In genomic region chr1:119702384-119702783, GRCh38 we compare ENCODE assay signal across 18 cellular contexts. TPM values are rescaled to one million over a fixed set of nuclear protein-coding genes. Genes with fewer than 3 reads are reported as not detected.
DNase-seq lines count a peak whose midpoint lies in the region; ATAC-seq and TF ChIP-seq lines count a peak whose summit lies in the region.
"Had no signal": no experiment of that assay in that cellular context is flagged by ENCODE, and none has a peak within 500 bp of the region (broad histone marks: within the 10 kb centered on the region; RNA-seq: fewer than 3 reads in every experiment).

No MANE protein-coding gene starts in this region.

- H3K4ac ChIP-seq in mesenchymal stem cell (ENCODE audit: low read depth in 1 of 2, low read length in 2 of 2), result no peak overlapping the region

- no peak overlapping the region for H2BK12ac ChIP-seq in mesenchymal stem cell (ENCODE audit: low read length in 2 of 2)

- H2AFZ ChIP-seq in mammary epithelial cell (ENCODE audit: low read depth, low read length) (peak overlapping the region; percentile 29), mesenchymal stem cell (ENCODE audit: low read depth, low read length) (no peak overlapping the region)

- CTCF ChIA-PET in mammary epithelial cell (lab: Charles Lee; ENCODE audit: low non-redundant PET), result no interaction called here

- H3K4me2 ChIP-seq in mammary epithelial cell (ENCODE audit: insufficient read depth, low read depth, low read length), result peak overlapping the region; percentile 13
- no peak overlapping the region for H3K4me2 ChIP-seq in mesenchymal stem cell (ENCODE audit: low read length, poor library complexity, severe bottlenecking)

- H3K27me3 ChIP-seq in mammary epithelial cell (ENCODE audit: insufficient read depth, low read length) (no peaks in the 10 kb centered on the region), mesenchymal stem cell (ENCODE audit: control insufficient read depth in 1 of 2, insufficient read depth in 1 of 2, low read length in 2 of 2) (peaks cover 0 to 11% of the 10 kb centered on the region in 2 experiments), esophagus muscularis mucosa (peaks cover 0 to 3% (median 0%) of the 10 kb centered on the region in 4 donors)
- no peaks in the 10 kb centered on the region for H3K27me3 ChIP-seq in effector memory CD4-positive, alpha-beta T cell (replicated peaks; ENCODE audit: control insufficient read depth, insufficient read depth, low read length, poor library complexity, severe bottlenecking)
- H3K27me3 ChIP-seq: ascending aorta; BLaER1 treated with 17β-estradiol and CSF1 and Interleukin-3, amounts not matched to agents 10 nM and 100 nM had no signal

- in situ Hi-C loops in mammary epithelial cell (cut with MboI; ENCODE audit: low sequenced_read_pairs in 2 of 2), result no loop called here

- H3K9ac ChIP-seq in mammary epithelial cell (ENCODE audit: insufficient read depth, low read length) (no peak overlapping the region), mesenchymal stem cell (ENCODE audit: low read length) (peak overlapping the region; percentile 31)
- H3K9ac ChIP-seq: BLaER1 treated with 17β-estradiol and CSF1 and Interleukin-3, amounts not matched to agents 10 nM and 100 nM had no signal

- no peak overlapping the region for H2AK5ac ChIP-seq in mesenchymal stem cell (ENCODE audit: low read length, severe bottlenecking)

- H3K79me2 ChIP-seq in mammary epithelial cell (ENCODE audit: insufficient read depth, low read length), result no peaks in the 10 kb centered on the region

- no peak overlapping the region for H3K23ac ChIP-seq in mesenchymal stem cell (ENCODE audit: low read length in 2 of 2)

- TF ChIP-seq EP300 in esophagus muscularis mucosa (IDR thresholded peaks at IDR 0.05), result no peak

- ATAC-seq in HG03439 (IDR thresholded peaks at IDR 0.05; ENCODE audit: unreplicated experiment), result no peak
- ATAC-seq: activated T-helper 17 cell treated with anti-CD3 and anti-CD28 coated beads, Interleukin-2, amount 50 U/mL, for 72 hours; naive thymus-derived CD8-positive, alpha-beta T cell; T-helper 17 cell had no signal

- H3K79me1 ChIP-seq in mesenchymal stem cell (replicated peaks; ENCODE audit: low read length, poor library complexity, severe bottlenecking), result no peaks in the 10 kb centered on the region

- H2BK15ac ChIP-seq in mesenchymal stem cell (ENCODE audit: low read depth, poor library complexity, severe bottlenecking), result no peak overlapping the region

- TF ChIP-seq CTCF in mammary epithelial cell (conservative IDR thresholded peaks at IDR 0.05 in 1 of 2, IDR thresholded peaks at IDR 0.05 in 1 of 2; ENCODE audit: extremely low read depth in 1 of 2, insufficient read depth in 1 of 2, low read depth in 1 of 2, low read length in 2 of 2) (no peak), esophagus muscularis mucosa (IDR thresholded peaks at IDR 0.05) (no peak)

- TF ChIP-seq POLR2A in esophagus muscularis mucosa (IDR thresholded peaks at IDR 0.05; ENCODE audit: low read depth), result no peak

- H4K20me1 ChIP-seq in mammary epithelial cell (ENCODE audit: insufficient read depth, low read length), result no peaks in the 10 kb centered on the region
- H4K20me1 ChIP-seq: BLaER1 treated with 17β-estradiol and CSF1 and Interleukin-3, amounts not matched to agents 10 nM and 100 nM had no signal

- H3K27ac ChIP-seq in mammary epithelial cell (ENCODE audit: insufficient read depth, low read depth, low read length) (peak overlapping the region; percentile 71), mesenchymal stem cell (ENCODE audit: low read length, poor library complexity, severe bottlenecking) (no peak overlapping the region), esophagus muscularis mucosa (replicated peaks in 1 of 4) (no peak overlapping the region)
- no peak overlapping the region for H3K27ac ChIP-seq in effector memory CD4-positive, alpha-beta T cell (ENCODE audit: insufficient read depth, low read length, poor library complexity, severe bottlenecking)
- H3K27ac ChIP-seq: ascending aorta; BLaER1 treated with 17β-estradiol and CSF1 and Interleukin-3, amounts not matched to agents 10 nM and 100 nM had no signal

- 0% methylated on average over 2 of the region's 2 CpGs for WGBS in mammary epithelial cell (ENCODE audit: low coverage, missing lambda C conversion rate)
- WGBS in mesenchymal stem cell, result 90% methylated on average over 2 of the region's 2 CpGs
- 65% methylated on average over 2 of the region's 2 CpGs for WGBS in esophagus muscularis mucosa

- H4K91ac ChIP-seq in mesenchymal stem cell (ENCODE audit: low read length), result no peak overlapping the region

- no peak overlapping the region for H2BK5ac ChIP-seq in mesenchymal stem cell (ENCODE audit: low read depth, low read length, poor library complexity, severe bottlenecking)

- peaks cover 13% of the 10 kb centered on the region for H3K9me3 ChIP-seq in mammary epithelial cell (replicated peaks; ENCODE audit: insufficient read depth, low read length)
- H3K9me3 ChIP-seq in mesenchymal stem cell (ENCODE audit: control insufficient read depth, low read length), result peaks cover 16% of the 10 kb centered on the region
- H3K9me3 ChIP-seq in esophagus muscularis mucosa, result peaks cover 0 to 11% (median 3%) of the 10 kb centered on the region in 4 donors
- H3K9me3 ChIP-seq in effector memory CD4-positive, alpha-beta T cell (ENCODE audit: control insufficient read depth, low read length), result peaks cover 6% of the 10 kb centered on the region
- H3K9me3 ChIP-seq: ascending aorta had no signal

- no peak overlapping the region for H3K18ac ChIP-seq in mesenchymal stem cell (ENCODE audit: low read depth in 1 of 2, low read length in 2 of 2)

- intact Hi-C loops in mammary epithelial cell (cut with micrococcal nuclease) (no loop called here), esophagus muscularis mucosa (cut with DNase I) (no loop called here)

- dilution Hi-C loops in mammary epithelial cell (cut with HindIII; ENCODE audit: low sequenced_read_pairs), result no loop called here

- DNase-seq in GM03348 (ENCODE audit: low spot score) (peak; percentile 16), MV-4-11 (lab: John Stamatoyannopoulos, UW) (peak; percentile 90), mammary epithelial cell (peak; percentile 92), mesenchymal stem cell (no peak), esophagus muscularis mucosa (ENCODE audit: extremely low spot score) (no peak)
- DNase-seq in effector memory CD4-positive, alpha-beta T cell, result no peak
- DNase-seq in stimulated activated CD4-positive, alpha-beta T cell treated with anti-CD3 and anti-CD28 coated beads, Interleukin-15, amount 100 ng/mL, for 24 hours, result no peak
- DNase-seq: activated CD4-positive, alpha-beta T cell treated with anti-CD3 and anti-CD28 coated beads, Interleukin-2, amount 50 U/mL, for 4 hours; naive thymus-derived CD8-positive, alpha-beta T cell; NCI-H146; NCI-H446 treated with DMSO at 0.1 percent for 48 hours; T-helper 17 cell; trophoblast cell had no signal

- BruUV-seq in mammary epithelial cell (replicated peaks; lab: Mats Ljungman, UMichigan), result no TSS peak

- no peaks in the 10 kb centered on the region for H3K36me3 ChIP-seq in mammary epithelial cell (ENCODE audit: insufficient read depth, low read length)
- no peaks in the 10 kb centered on the region for H3K36me3 ChIP-seq in mesenchymal stem cell (ENCODE audit: control insufficient read depth in 1 of 2, insufficient read depth in 2 of 2, low read depth in 1 of 2, low read length in 2 of 2)
- no peaks in the 10 kb centered on the region for H3K36me3 ChIP-seq in esophagus muscularis mucosa
- H3K36me3 ChIP-seq in effector memory CD4-positive, alpha-beta T cell (ENCODE audit: control insufficient read depth, insufficient read depth, low read length), result no peaks in the 10 kb centered on the region
- H3K36me3 ChIP-seq: ascending aorta had no signal

- H2BK120ac ChIP-seq in mesenchymal stem cell (ENCODE audit: low read depth, low read length), result no peak overlapping the region

- peaks cover 10% of the 10 kb centered on the region for H3K4me1 ChIP-seq in mammary epithelial cell (ENCODE audit: insufficient read depth, low read length)
- H3K4me1 ChIP-seq in mesenchymal stem cell (ENCODE audit: control insufficient read depth, insufficient read depth, low read depth, low read length), result no peaks in the 10 kb centered on the region
- H3K4me1 ChIP-seq in esophagus muscularis mucosa, result no peaks in the 10 kb centered on the region
- no peaks in the 10 kb centered on the region for H3K4me1 ChIP-seq in effector memory CD4-positive, alpha-beta T cell (ENCODE audit: control insufficient read depth, insufficient read depth, low read length, poor library complexity, severe bottlenecking)
- H3K4me1 ChIP-seq: ascending aorta had no signal

- H3K14ac ChIP-seq in mesenchymal stem cell (ENCODE audit: low read length in 2 of 2), result no peak overlapping the region

- H3K4me3 ChIP-seq in mammary epithelial cell (replicated peaks in 1 of 3; ENCODE audit: insufficient read depth in 1 of 3, low read depth in 2 of 3, low read length in 3 of 3) (no peak overlapping the region), mesenchymal stem cell (ENCODE audit: insufficient read depth in 1 of 2, low read depth in 1 of 2, low read length in 2 of 2) (no peak overlapping the region), esophagus muscularis mucosa (no peak overlapping the region)
- no peak overlapping the region for H3K4me3 ChIP-seq in effector memory CD4-positive, alpha-beta T cell (ENCODE audit: insufficient read depth, low read depth, low read length, poor library complexity, severe bottlenecking)
- H3K4me3 ChIP-seq: ascending aorta had no signal

- H4K8ac ChIP-seq in mesenchymal stem cell (ENCODE audit: low read length), result no peak overlapping the region

RNA-seq across cellular contexts. Expression of gene PHGDH, which starts 9.3 kb away (rescaled TPM):
- total RNA-seq in mammary epithelial cell (100 to 1,000 TPM; 171 to 211 TPM), esophagus muscularis mucosa (10 to 100 TPM; 20.3 to 42.7 (median 21.9) TPM)
- polyA plus RNA-seq in mammary epithelial cell, result 65.8 TPM
- polyA minus RNA-seq in mammary epithelial cell, result 152 TPM
- 73.6 TPM for polyA plus RNA-seq in mesenchymal stem cell (2013, experiment 1 of 2)
- 72.3 TPM for polyA plus RNA-seq in mesenchymal stem cell (2013, experiment 2 of 2)

RNA-seq across cellular contexts. Expression of gene ZNF697, which starts 54.3 kb away (rescaled TPM):
- total RNA-seq in mammary epithelial cell (1 to 10 TPM; 7.3 to 9.4 TPM), esophagus muscularis mucosa (1 to 10 TPM; 2.0 to 4.8 (median 4.0) TPM)
- 1.8 TPM for polyA plus RNA-seq in mammary epithelial cell
- polyA minus RNA-seq in mammary epithelial cell, result 5.2 TPM
- polyA plus RNA-seq in mesenchymal stem cell (2013, experiment 1 of 2), result 6.4 TPM
- polyA plus RNA-seq in mesenchymal stem cell (2013, experiment 2 of 2), result 6.3 TPM
- polyA plus RNA-seq: IgD-negative memory B cell; naive thymus-derived CD8-positive, alpha-beta T cell had no signal

Comparison
In these comparisons a context has a peak if more than half of its experiments do, and no peak if none do; other contexts are left out.
1. DNase-seq: peak in GM03348 (single experiment), MV-4-11 (single experiment) and mammary epithelial cell (single experiment); none in mesenchymal stem cell (single experiment), esophagus muscularis mucosa (single experiment), effector memory CD4-positive, alpha-beta T cell (0 of 3) and stimulated activated CD4-positive, alpha-beta T cell treated with anti-CD3 and anti-CD28 coated beads, Interleukin-15, amount 100 ng/mL, for 24 hours (single experiment).